Comparison of ENCODE assay signal across 15 cellular contexts in genomic region chr3:112090899-112091586, GRCh38. TPM values are rescaled to one million over a fixed set of nuclear protein-coding genes. Genes with fewer than 3 reads are reported as not detected.
DNase-seq lines count a peak whose midpoint lies in the region; FAIRE-seq and TF ChIP-seq lines count a peak whose summit lies in the region.
"Had no signal": no experiment of that assay in that cellular context is flagged by ENCODE, and none has a peak within 500 bp of the region (broad histone marks: within the 10 kb centered on the region; RNA-seq: fewer than 3 reads in every experiment).

No MANE protein-coding gene starts in this region.

- H2AFZ ChIP-seq in Loucy (ENCODE audit: low read length), result no peak overlapping the region

- intact Hi-C loops in colonic mucosa (cut with DNase I), result no loop called here

- H3K4me1 ChIP-seq in Loucy (ENCODE audit: insufficient read depth, low read length, poor library complexity, severe bottlenecking), result peaks cover 24% of the 10 kb centered on the region
- peaks cover 5% of the 10 kb centered on the region for H3K4me1 ChIP-seq in colonic mucosa
- H3K4me1 ChIP-seq in small intestine (ENCODE audit: control insufficient read depth in 2 of 2, insufficient read depth in 1 of 2, low read depth in 1 of 2, low read length in 1 of 2), result peaks cover 0 to 4% of the 10 kb centered on the region in 2 donors
- peaks cover 37% of the 10 kb centered on the region for H3K4me1 ChIP-seq in SJCRH30

- H3K27me3 Mint-ChIP-seq in activated CD4-positive, alpha-beta T cell treated with anti-CD3 and anti-CD28 coated beads, Interleukin-2, amount 10 ng/mL, durations not matched to agents 7 days and 5 days, result no peaks in the 10 kb centered on the region

- no peak for DNase-seq in activated CD4-positive, alpha-beta T cell treated with anti-CD3 and anti-CD28 coated beads, Interleukin-2, amount 10 ng/mL, durations not matched to agents 7 days and 5 days
- DNase-seq in activated CD4-positive, alpha-beta T cell treated with anti-CD3 and anti-CD28 coated beads, Interleukin-2, amount 50 U/mL, for 4 hours, result no peak
- DNase-seq in colonic mucosa (peak; percentile 55), small intestine (peak; percentile 56), HUDEP-2 (lab: John Stamatoyannopoulos, UW; ENCODE audit: unreplicated experiment in 76 of 76) (no peak), GM10248 (ENCODE audit: extremely low spot score) (no peak), SJCRH30 (no peak)
- DNase-seq: activated naive CD4-positive, alpha-beta T cell treated with anti-CD3 and anti-CD28 coated beads for 36 hours; head of caudate nucleus; left ventricle myocardium superior had no signal

- TF ChIP-seq CTCF in Loucy (conservative IDR thresholded peaks at IDR 0.05; ENCODE audit: low read length) (no peak), colonic mucosa (IDR thresholded peaks at IDR 0.05) (no peak), GM10248 (IDR thresholded peaks at IDR 0.05; ENCODE audit: control extremely low read depth, extremely low read depth, low read depth, missing control alignments) (no peak)

- H3K9ac ChIP-seq in Loucy (ENCODE audit: low read depth, low read length, poor library complexity, severe bottlenecking), result no peak overlapping the region
- H3K9ac ChIP-seq in colonic mucosa (ENCODE audit: low read depth in 2 of 2, low read length in 2 of 2), result peak overlapping the region in 1 of 2 donors; percentile 48

- peak overlapping the region; percentile 51 for H3K27ac Mint-ChIP-seq in activated CD4-positive, alpha-beta T cell treated with anti-CD3 and anti-CD28 coated beads, Interleukin-2, amount 10 ng/mL, durations not matched to agents 7 days and 5 days
- H3K27ac Mint-ChIP-seq: activated naive CD4-positive, alpha-beta T cell treated with anti-CD3 and anti-CD28 coated beads for 36 hours had no signal

- H3F3A ChIP-seq in Loucy (ENCODE audit: low read depth), result 0 out of 2 replicates have a peak, but pooled peaks cover 4% of the 10 kb centered on the region

- H3K9me2 ChIP-seq in Loucy (replicated peaks; ENCODE audit: low read depth, low read length), result no peaks in the 10 kb centered on the region

- FAIRE-seq in small intestine (lab: Jason Lieb, UNC), result no peak

- H3K36me3 Mint-ChIP-seq in activated CD4-positive, alpha-beta T cell treated with anti-CD3 and anti-CD28 coated beads, Interleukin-2, amount 10 ng/mL, durations not matched to agents 7 days and 5 days (ENCODE audit: low read depth), result peaks cover 34% of the 10 kb centered on the region

- H3K27me3 ChIP-seq in Loucy (ENCODE audit: insufficient read depth, low read length, poor library complexity, severe bottlenecking) (peaks cover 90% of the 10 kb centered on the region), colonic mucosa (no peaks in the 10 kb centered on the region), small intestine (ENCODE audit: control insufficient read depth in 2 of 2, insufficient read depth in 2 of 2, low read length in 2 of 2) (peaks cover 0 to 5% of the 10 kb centered on the region in 2 donors), SJCRH30 (no peaks in the 10 kb centered on the region)

- POLR2A ChIA-PET in activated CD4-positive, alpha-beta T cell treated with anti-CD3 and anti-CD28 coated beads, Interleukin-2, amount 10 ng/mL, durations not matched to agents 7 days and 5 days (lab: Charles Lee), result no interaction called here
- POLR2A ChIA-PET in GM10248 (lab: Yijun Ruan, JAX), result interaction anchor here (1.0 kb wide), 1 partner anchor 42 kb away, joined by 3 read pairs; no protein-coding TSS in a partner anchor

- H3K4me2 ChIP-seq in Loucy (ENCODE audit: low read depth, low read length, poor library complexity, severe bottlenecking), result peak overlapping the region; percentile 80

- H3K9me3 Mint-ChIP-seq in activated CD4-positive, alpha-beta T cell treated with anti-CD3 and anti-CD28 coated beads, Interleukin-2, amount 10 ng/mL, durations not matched to agents 7 days and 5 days, result no peaks in the 10 kb centered on the region
- H3K9me3 Mint-ChIP-seq: activated naive CD4-positive, alpha-beta T cell treated with anti-CD3 and anti-CD28 coated beads for 36 hours; central memory CD8-positive, alpha-beta T cell had no signal

- CTCF ChIA-PET in activated CD4-positive, alpha-beta T cell treated with anti-CD3 and anti-CD28 coated beads, Interleukin-2, amount 10 ng/mL, durations not matched to agents 7 days and 5 days (lab: Charles Lee), result interaction anchor here (1.5 kb wide), 1 partner anchor 16 kb away, joined by 4 read pairs; no protein-coding TSS in a partner anchor
- CTCF ChIA-PET in GM10248 (lab: Yijun Ruan, JAX), result interaction anchor here (1.0 to 1.5 kb wide), 3 partner anchors 9 to 48 kb away, joined by 3 to 4 read pairs (median 3); no protein-coding TSS in a partner anchor

- 33 to 60% (median 42%) methylated on average over 6 of the region's 6 CpGs for WGBS in small intestine, 3 donors

- H3K4me3 Mint-ChIP-seq in activated CD4-positive, alpha-beta T cell treated with anti-CD3 and anti-CD28 coated beads, Interleukin-2, amount 10 ng/mL, durations not matched to agents 7 days and 5 days, result no peak overlapping the region
- H3K4me3 Mint-ChIP-seq: activated naive CD4-positive, alpha-beta T cell treated with anti-CD3 and anti-CD28 coated beads for 36 hours; central memory CD8-positive, alpha-beta T cell had no signal

- peak overlapping the region; percentile 57 for H3K4me3 ChIP-seq in Loucy (ENCODE audit: low read length, poor library complexity, severe bottlenecking)
- H3K4me3 ChIP-seq in colonic mucosa, result no peak overlapping the region
- H3K4me3 ChIP-seq in small intestine (ENCODE audit: low read depth in 1 of 2, low read length in 2 of 2), result no peak overlapping the region
- H3K4me3 ChIP-seq in SJCRH30, result no peak overlapping the region

- H3K27ac ChIP-seq in colonic mucosa, result peak overlapping the region; percentile 73
- H3K27ac ChIP-seq in small intestine (ENCODE audit: low read depth in 1 of 2, low read length in 1 of 2), result peak overlapping the region in 1 of 2 donors; percentile 74
- no peak overlapping the region for H3K27ac ChIP-seq in SJCRH30

- H3K79me2 ChIP-seq in Loucy (ENCODE audit: insufficient read depth, low read length), result no peaks in the 10 kb centered on the region

- no peaks in the 10 kb centered on the region for H3K9me3 ChIP-seq in Loucy (ENCODE audit: insufficient read depth, low read depth, low read length)
- no peaks in the 10 kb centered on the region for H3K9me3 ChIP-seq in colonic mucosa
- H3K9me3 ChIP-seq in small intestine (ENCODE audit: control insufficient read depth, low read depth), result no peaks in the 10 kb centered on the region
- no peaks in the 10 kb centered on the region for H3K9me3 ChIP-seq in SJCRH30 (replicated peaks)

- H3K36me3 ChIP-seq in Loucy (ENCODE audit: insufficient read depth, low read length) (no peaks in the 10 kb centered on the region), colonic mucosa (no peaks in the 10 kb centered on the region), small intestine (ENCODE audit: control insufficient read depth in 2 of 2, insufficient read depth in 2 of 2, low read length in 2 of 2) (no peaks in the 10 kb centered on the region), SJCRH30 (peaks cover 6% of the 10 kb centered on the region; the same call in 1 of the 2 replicates)

- no peaks in the 10 kb centered on the region for H4K20me1 ChIP-seq in Loucy (ENCODE audit: insufficient read depth, low read length, poor library complexity, severe bottlenecking)

- peaks cover 67% of the 10 kb centered on the region for H3K4me1 Mint-ChIP-seq in activated CD4-positive, alpha-beta T cell treated with anti-CD3 and anti-CD28 coated beads, Interleukin-2, amount 10 ng/mL, durations not matched to agents 7 days and 5 days

RNA-seq across cellular contexts. Expression of gene C3orf52, which starts 4.9 kb away (rescaled TPM):
- total RNA-seq in activated CD4-positive, alpha-beta T cell treated with anti-CD3 and anti-CD28 coated beads, Interleukin-2, amount 10 ng/mL, durations not matched to agents 7 days and 5 days, result 1 to 10 TPM; 9.2 to 9.5 TPM
- total RNA-seq in colonic mucosa, result 10 to 100 TPM; 25.1 to 39.3 TPM
- polyA plus RNA-seq in small intestine, result 1 to 10 TPM; 3.8 to 5.9 (median 4.5) TPM
- 13.7 and 15.5 TPM in 2 replicates for total RNA-seq in SJCRH30 (2014; rRNA removed; shearing (Covaris generic))

RNA-seq across cellular contexts. Expression of gene GCSAM, which starts 42.0 kb away (rescaled TPM):
- total RNA-seq in activated CD4-positive, alpha-beta T cell treated with anti-CD3 and anti-CD28 coated beads, Interleukin-2, amount 10 ng/mL, durations not matched to agents 7 days and 5 days, result 1 to 10 TPM; 9.3 to 9.9 TPM
- total RNA-seq in colonic mucosa, result under 1 TPM; 0.16 to 0.17 TPM
- polyA plus RNA-seq in small intestine, result 1 to 10 TPM in 1 of 3 donors, under 1 TPM in 1, not detected in 1; 0.54 to 1.3 TPM
- total RNA-seq in SJCRH30 (2014; rRNA removed; shearing (Covaris generic)), result not detected in 2 replicates
- total RNA-seq: endothelial cell of umbilical vein, left ventricle myocardium superior, osteocyte had no signal
- polyA plus RNA-seq: endothelial cell of umbilical vein had no signal

RNA-seq across cellular contexts. Expression of gene TMPRSS7, which starts 56.5 kb away (rescaled TPM):
- total RNA-seq in activated CD4-positive, alpha-beta T cell treated with anti-CD3 and anti-CD28 coated beads, Interleukin-2, amount 10 ng/mL, durations not matched to agents 7 days and 5 days, result not detected
- total RNA-seq in colonic mucosa, result not detected
- under 1 TPM in 2 of 3 donors, not detected in 1; 0.22 to 0.81 TPM for polyA plus RNA-seq in small intestine
- total RNA-seq in SJCRH30 (2014; rRNA removed; shearing (Covaris generic)), result not detected in 2 replicates
- total RNA-seq: activated naive CD4-positive, alpha-beta T cell treated with anti-CD3 and anti-CD28 coated beads for 36 hours; endothelial cell of umbilical vein; left ventricle myocardium superior; osteocyte; T-helper 2 cell treated with Interferon-gamma antibody and Interleukin-4, amounts not matched to agents 100 ng/mL and 5 ng/mL, for 36 hours had no signal
- polyA plus RNA-seq: endothelial cell of umbilical vein had no signal

Comparison
In these comparisons a context has a peak if more than half of its experiments do, and no peak if none do; other contexts are left out.
1. DNase-seq: peak in colonic mucosa (single experiment) and small intestine (single experiment); none in activated CD4-positive, alpha-beta T cell treated with anti-CD3 and anti-CD28 coated beads, Interleukin-2, amount 10 ng/mL, durations not matched to agents 7 days and 5 days (single experiment), activated CD4-positive, alpha-beta T cell treated with anti-CD3 and anti-CD28 coated beads, Interleukin-2, amount 50 U/mL, for 4 hours (0 of 2), HUDEP-2 (0 of 76), GM10248 (single experiment) and SJCRH30 (0 of 2).